Comparison of ENCODE assay signal across 9 cellular contexts in genomic region chr2:217993817-217994459, GRCh38. TPM values are rescaled to one million over a fixed set of nuclear protein-coding genes. Genes with fewer than 3 reads are reported as not detected.
A peak's percentile ranks its signal among the peaks of the same experiment; 100 is the strongest.
DNase-seq lines count a peak whose midpoint lies in the region; ATAC-seq and TF ChIP-seq lines count a peak whose summit lies in the region.
"Had no signal": no experiment of that assay in that cellular context is flagged by ENCODE, and none has a peak within 500 bp of the region (broad histone marks: within the 10 kb centered on the region; RNA-seq: fewer than 3 reads in every experiment).

No MANE protein-coding gene starts in this region.

- no peaks in the 10 kb centered on the region for H3K9me2 ChIP-seq in Loucy (replicated peaks; ENCODE audit: low read depth, low read length)

- no peaks in the 10 kb centered on the region for H4K20me1 ChIP-seq in Loucy (ENCODE audit: insufficient read depth, low read length, poor library complexity, severe bottlenecking)

- no peaks in the 10 kb centered on the region for H3K4me1 ChIP-seq in Loucy (ENCODE audit: insufficient read depth, low read length, poor library complexity, severe bottlenecking)

- H3K79me2 ChIP-seq in Loucy (ENCODE audit: insufficient read depth, low read length): no peaks in the 10 kb centered on the region

- peak overlapping the region in 1 of 2 donors; percentile 91 for H3K27ac ChIP-seq in coronary artery

- no peaks in the 10 kb centered on the region for H3K9me3 Mint-ChIP-seq in mesothelial cell of epicardium
- H3K9me3 Mint-ChIP-seq: T-helper 1 cell treated with Interleukin-12 subunit alpha and Interleukin-12 subunit beta and Interleukin-4 antibody, amounts not matched to agents 30 μg/mL and 1 μg/mL, for 36 hours had no signal

- no peak overlapping the region for H3K9ac ChIP-seq in Loucy (ENCODE audit: low read depth, low read length, poor library complexity, severe bottlenecking)

- H3K4me2 ChIP-seq in Loucy (ENCODE audit: low read depth, low read length, poor library complexity, severe bottlenecking): no peak overlapping the region

- ATAC-seq in activated CD4-positive, CD25-positive, alpha-beta regulatory T cell treated with anti-CD3 and anti-CD28 coated beads, Interleukin-2, amount 50 U/mL, for 24 hours: peak; percentile 34 to 53
- ATAC-seq in stimulated activated naive CD8-positive, alpha-beta T cell treated with anti-CD3 and anti-CD28 coated beads, Interleukin-15, Interleukin-2, amounts not matched to agents 100 U/mL and 50 U/mL, for 24 hours: no peak
- no peak for ATAC-seq in GM19463 (IDR thresholded peaks at IDR 0.05; ENCODE audit: unreplicated experiment)

- H3K27me3 Mint-ChIP-seq in mesothelial cell of epicardium (ENCODE audit: low read depth): peaks cover 7% of the 10 kb centered on the region

- H3K9me3 ChIP-seq in Loucy (ENCODE audit: insufficient read depth, low read depth, low read length): no peaks in the 10 kb centered on the region

- no peak overlapping the region for H2AFZ ChIP-seq in Loucy (ENCODE audit: low read length)

- H3K27ac Mint-ChIP-seq in mesothelial cell of epicardium: no peak overlapping the region
- H3K27ac Mint-ChIP-seq: T-helper 1 cell treated with Interleukin-12 subunit alpha and Interleukin-12 subunit beta and Interleukin-4 antibody, amounts not matched to agents 30 μg/mL and 1 μg/mL, for 36 hours had no signal

- H3K36me3 ChIP-seq in Loucy (ENCODE audit: insufficient read depth, low read length): no peaks in the 10 kb centered on the region

- H3K4me3 ChIP-seq in Loucy (ENCODE audit: low read length, poor library complexity, severe bottlenecking): no peak overlapping the region
- no peak overlapping the region for H3K4me3 ChIP-seq in coronary artery

- H3K4me3 Mint-ChIP-seq in mesothelial cell of epicardium: no peak overlapping the region
- H3K4me3 Mint-ChIP-seq: T-helper 1 cell treated with Interleukin-12 subunit alpha and Interleukin-12 subunit beta and Interleukin-4 antibody, amounts not matched to agents 30 μg/mL and 1 μg/mL, for 36 hours had no signal

- no peak for DNase-seq in coronary artery (ENCODE audit: low spot score)
- peak in 1 of 2 experiments; percentile 85 for DNase-seq in mesothelial cell of epicardium (ENCODE audit: low spot score in 2 of 2, unreplicated experiment in 2 of 2)
- peak; percentile 81 for DNase-seq in stimulated activated naive CD8-positive, alpha-beta T cell treated with anti-CD3 and anti-CD28 coated beads, Interleukin-15, Interleukin-2, amounts not matched to agents 100 U/mL and 50 U/mL, for 24 hours
- no peak for DNase-seq in occipital lobe (lab: John Stamatoyannopoulos, UW)

- peak; percentile 85 for TF ChIP-seq CTCF in GM12872 (IDR thresholded peaks at IDR 0.05; ENCODE audit: insufficient read depth, low read depth, low read length)
- TF ChIP-seq CTCF in Loucy (conservative IDR thresholded peaks at IDR 0.05; ENCODE audit: low read length): peak; percentile 82
- peak; percentile 66 for TF ChIP-seq CTCF in coronary artery (IDR thresholded peaks at IDR 0.05)
- TF ChIP-seq CTCF in mesothelial cell of epicardium (IDR thresholded peaks at IDR 0.05; ENCODE audit: unreplicated experiment): peak; percentile 67

- no peaks in the 10 kb centered on the region for H3K36me3 Mint-ChIP-seq in mesothelial cell of epicardium

- peaks cover 28% of the 10 kb centered on the region for H3K4me1 Mint-ChIP-seq in mesothelial cell of epicardium

- no peaks in the 10 kb centered on the region for H3K27me3 ChIP-seq in Loucy (ENCODE audit: insufficient read depth, low read length, poor library complexity, severe bottlenecking)

- H3F3A ChIP-seq in Loucy (ENCODE audit: low read depth): no peaks in the 10 kb centered on the region

RNA-seq across cellular contexts. Expression of gene TNS1, which starts 8.9 kb away (rescaled TPM):
- total RNA-seq in mesothelial cell of epicardium (116 to 130 TPM (median 117 TPM) in 3 replicates), occipital lobe (3.1 TPM)

Comparison
In these comparisons a context has a peak if more than half of its experiments do, and no peak if none do; other contexts are left out.
1. ATAC-seq: peak in activated CD4-positive, CD25-positive, alpha-beta regulatory T cell treated with anti-CD3 and anti-CD28 coated beads, Interleukin-2, amount 50 U/mL, for 24 hours (2 of 2); none in stimulated activated naive CD8-positive, alpha-beta T cell treated with anti-CD3 and anti-CD28 coated beads, Interleukin-15, Interleukin-2, amounts not matched to agents 100 U/mL and 50 U/mL, for 24 hours (single experiment) and GM19463 (single experiment).
2. RNA of gene TNS1, which starts 8.9 kb away (total RNA-seq): 116 to 130 TPM in mesothelial cell of epicardium; 3.1 TPM in occipital lobe (single experiment); every median in the first group is over 10 times any median in the second.
3. Peak in every context shown above with its lines, with median percentiles within 50 percentile points of each other: CTCF ChIP-seq.